1 cellular context compared by ENCODE assay signal in genomic region chr15:72117698-72118399, GRCh38.
A peak's percentile ranks its signal among the peaks of the same experiment; 100 is the strongest.
TF ChIP-seq lines count a peak whose summit lies in the region.

A gene with protein sequence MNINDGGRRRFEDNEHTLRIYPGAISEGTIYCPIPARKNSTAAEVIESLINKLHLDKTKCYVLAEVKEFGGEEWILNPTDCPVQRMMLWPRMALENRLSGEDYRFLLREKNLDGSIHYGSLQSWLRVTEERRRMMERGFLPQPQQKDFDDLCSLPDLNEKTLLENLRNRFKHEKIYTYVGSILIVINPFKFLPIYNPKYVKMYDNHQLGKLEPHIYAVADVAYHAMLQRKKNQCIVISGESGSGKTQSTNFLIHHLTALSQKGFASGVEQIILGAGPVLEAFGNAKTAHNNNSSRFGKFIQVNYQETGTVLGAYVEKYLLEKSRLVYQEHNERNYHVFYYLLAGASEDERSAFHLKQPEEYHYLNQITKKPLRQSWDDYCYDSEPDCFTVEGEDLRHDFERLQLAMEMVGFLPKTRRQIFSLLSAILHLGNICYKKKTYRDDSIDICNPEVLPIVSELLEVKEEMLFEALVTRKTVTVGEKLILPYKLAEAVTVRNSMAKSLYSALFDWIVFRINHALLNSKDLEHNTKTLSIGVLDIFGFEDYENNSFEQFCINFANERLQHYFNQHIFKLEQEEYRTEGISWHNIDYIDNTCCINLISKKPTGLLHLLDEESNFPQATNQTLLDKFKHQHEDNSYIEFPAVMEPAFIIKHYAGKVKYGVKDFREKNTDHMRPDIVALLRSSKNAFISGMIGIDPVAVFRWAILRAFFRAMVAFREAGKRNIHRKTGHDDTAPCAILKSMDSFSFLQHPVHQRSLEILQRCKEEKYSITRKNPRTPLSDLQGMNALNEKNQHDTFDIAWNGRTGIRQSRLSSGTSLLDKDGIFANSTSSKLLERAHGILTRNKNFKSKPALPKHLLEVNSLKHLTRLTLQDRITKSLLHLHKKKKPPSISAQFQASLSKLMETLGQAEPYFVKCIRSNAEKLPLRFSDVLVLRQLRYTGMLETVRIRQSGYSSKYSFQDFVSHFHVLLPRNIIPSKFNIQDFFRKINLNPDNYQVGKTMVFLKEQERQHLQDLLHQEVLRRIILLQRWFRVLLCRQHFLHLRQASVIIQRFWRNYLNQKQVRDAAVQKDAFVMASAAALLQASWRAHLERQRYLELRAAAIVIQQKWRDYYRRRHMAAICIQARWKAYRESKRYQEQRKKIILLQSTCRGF (N-terminal part only) (minus strand): TSS chr15:72118150. CDS start chr15:72046563, 71,587 bp downstream.

TF ChIP-seq in K562, 482 proteins besides CTCF, POLR2A, EP300 and RAD21 (continued from another document and continues in another):
- TF ChIP-seq, protein P1, sequence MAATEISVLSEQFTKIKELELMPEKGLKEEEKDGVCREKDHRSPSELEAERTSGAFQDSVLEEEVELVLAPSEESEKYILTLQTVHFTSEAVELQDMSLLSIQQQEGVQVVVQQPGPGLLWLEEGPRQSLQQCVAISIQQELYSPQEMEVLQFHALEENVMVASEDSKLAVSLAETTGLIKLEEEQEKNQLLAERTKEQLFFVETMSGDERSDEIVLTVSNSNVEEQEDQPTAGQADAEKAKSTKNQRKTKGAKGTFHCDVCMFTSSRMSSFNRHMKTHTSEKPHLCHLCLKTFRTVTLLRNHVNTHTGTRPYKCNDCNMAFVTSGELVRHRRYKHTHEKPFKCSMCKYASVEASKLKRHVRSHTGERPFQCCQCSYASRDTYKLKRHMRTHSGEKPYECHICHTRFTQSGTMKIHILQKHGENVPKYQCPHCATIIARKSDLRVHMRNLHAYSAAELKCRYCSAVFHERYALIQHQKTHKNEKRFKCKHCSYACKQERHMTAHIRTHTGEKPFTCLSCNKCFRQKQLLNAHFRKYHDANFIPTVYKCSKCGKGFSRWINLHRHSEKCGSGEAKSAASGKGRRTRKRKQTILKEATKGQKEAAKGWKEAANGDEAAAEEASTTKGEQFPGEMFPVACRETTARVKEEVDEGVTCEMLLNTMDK (IDR thresholded peaks at IDR 0.05; ENCODE audit: borderline replicate concordance, insufficient read depth, low read depth, low read length, poor library complexity, severe bottlenecking): no peak
- TF ChIP-seq MEIS2 (IDR thresholded peaks at IDR 0.05; ENCODE audit: partially characterized antibody) (peak; percentile 77), ETS1 (conservative IDR thresholded peaks at IDR 0.05; ENCODE audit: control insufficient read depth, low read depth, low read length) (peak; percentile 74; the same call in 1 of the 2 replicates), ZBTB7A (IDR thresholded peaks at IDR 0.05; ENCODE audit: borderline replicate concordance, control insufficient read depth, low read depth, low read length) (peak; percentile 51; the same call in 1 of the 2 replicates), ATF1 (CRISPR knock-in tag; IDR thresholded peaks at IDR 0.05) (no peak), ATF1 (tag; IDR thresholded peaks at IDR 0.05) (peak; percentile 67; the same call in 1 of the 2 replicates), ZNF699 (CRISPR knock-in tag; IDR thresholded peaks at IDR 0.05; ENCODE audit: insufficient replicate concordance) (no peak), ZNF232 (CRISPR knock-in tag; IDR thresholded peaks at IDR 0.05) (no peak), FOXP1 (CRISPR knock-in tag; IDR thresholded peaks at IDR 0.05) (peak; percentile 75; the same call in 1 of the 2 replicates), ZBTB1 (CRISPR knock-in tag; IDR thresholded peaks at IDR 0.05; ENCODE audit: borderline replicate concordance, low read depth) (peak; percentile 89), ZNF12 (CRISPR knock-in tag; IDR thresholded peaks at IDR 0.05) (no peak), HMGN3 (IDR thresholded peaks at IDR 0.05; ENCODE audit: borderline replicate concordance, extremely low read depth, insufficient read length, low read depth, low read length) (peak; percentile 84), ERF (CRISPR knock-in tag; IDR thresholded peaks at IDR 0.05) (peak; percentile 52; the same call in 1 of the 2 replicates), SRSF1 (IDR thresholded peaks at IDR 0.05; ENCODE audit: low read depth, low read length) (no peak), DDX20 (tag; IDR thresholded peaks at IDR 0.05; ENCODE audit: low read depth) (no peak), SAFB2 (IDR thresholded peaks at IDR 0.05; ENCODE audit: borderline replicate concordance, low read depth, low read length, severe bottlenecking) (no peak), SMAD4 (CRISPR knock-in tag; conservative IDR thresholded peaks at IDR 0.05) (peak; percentile 45), GABPA (tag; conservative IDR thresholded peaks at IDR 0.05; ENCODE audit: low read depth) (no peak), TAF1 (IDR thresholded peaks at IDR 0.05; ENCODE audit: control insufficient read depth, extremely low read depth, insufficient read depth, low read length, severe bottlenecking) (no peak), FIP1L1 (IDR thresholded peaks at IDR 0.05; ENCODE audit: low read depth, low read length, poor library complexity, severe bottlenecking) (peak; percentile 37), PRPF4 (IDR thresholded peaks at IDR 0.05; ENCODE audit: insufficient read depth, low read depth, low read length, poor library complexity, severe bottlenecking) (no peak), KLF13 (tag; IDR thresholded peaks at IDR 0.05; ENCODE audit: borderline replicate concordance, low read depth) (no peak; the same call in 1 of the 2 replicates), ZNF695 (CRISPR knock-in tag; IDR thresholded peaks at IDR 0.05) (no peak), ZNF561 (CRISPR knock-in tag; conservative IDR thresholded peaks at IDR 0.05) (no peak), CBX5 (IDR thresholded peaks at IDR 0.05; ENCODE audit: borderline replicate concordance, low read depth) (no peak), E2F1 (CRISPR knock-in tag; IDR thresholded peaks at IDR 0.05) (0 out of 2 replicates have a peak, but pooled peaks have one; percentile 51), SUPT5H (IDR thresholded peaks at IDR 0.05) (no peak; the same call in 1 of the 2 replicates), ZNF592 (IDR thresholded peaks at IDR 0.05) (no peak), ZNF780A (CRISPR knock-in tag; IDR thresholded peaks at IDR 0.05) (no peak), NR2C2 (CRISPR knock-in tag; IDR thresholded peaks at IDR 0.05) (no peak), NR2C2 (tag; IDR thresholded peaks at IDR 0.05) (peak; percentile 77), ZBTB17 (CRISPR knock-in tag; IDR thresholded peaks at IDR 0.05) (no peak), RB1 (IDR thresholded peaks at IDR 0.05; ENCODE audit: low read depth) (peak; percentile 64; the same call in 1 of the 2 replicates)
- TF ChIP-seq, protein P2, sequence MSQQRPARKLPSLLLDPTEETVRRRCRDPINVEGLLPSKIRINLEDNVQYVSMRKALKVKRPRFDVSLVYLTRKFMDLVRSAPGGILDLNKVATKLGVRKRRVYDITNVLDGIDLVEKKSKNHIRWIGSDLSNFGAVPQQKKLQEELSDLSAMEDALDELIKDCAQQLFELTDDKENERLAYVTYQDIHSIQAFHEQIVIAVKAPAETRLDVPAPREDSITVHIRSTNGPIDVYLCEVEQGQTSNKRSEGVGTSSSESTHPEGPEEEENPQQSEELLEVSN (IDR thresholded peaks at IDR 0.05; ENCODE audit: borderline replicate concordance in 1 of 2, extremely low read depth in 1 of 2, insufficient read depth in 1 of 2, insufficient read length in 1 of 2, low read depth in 1 of 2, low read length in 1 of 2, poor library complexity in 1 of 2, severe bottlenecking in 1 of 2): peak; percentile 36 to 66
- TF ChIP-seq, protein P3, sequence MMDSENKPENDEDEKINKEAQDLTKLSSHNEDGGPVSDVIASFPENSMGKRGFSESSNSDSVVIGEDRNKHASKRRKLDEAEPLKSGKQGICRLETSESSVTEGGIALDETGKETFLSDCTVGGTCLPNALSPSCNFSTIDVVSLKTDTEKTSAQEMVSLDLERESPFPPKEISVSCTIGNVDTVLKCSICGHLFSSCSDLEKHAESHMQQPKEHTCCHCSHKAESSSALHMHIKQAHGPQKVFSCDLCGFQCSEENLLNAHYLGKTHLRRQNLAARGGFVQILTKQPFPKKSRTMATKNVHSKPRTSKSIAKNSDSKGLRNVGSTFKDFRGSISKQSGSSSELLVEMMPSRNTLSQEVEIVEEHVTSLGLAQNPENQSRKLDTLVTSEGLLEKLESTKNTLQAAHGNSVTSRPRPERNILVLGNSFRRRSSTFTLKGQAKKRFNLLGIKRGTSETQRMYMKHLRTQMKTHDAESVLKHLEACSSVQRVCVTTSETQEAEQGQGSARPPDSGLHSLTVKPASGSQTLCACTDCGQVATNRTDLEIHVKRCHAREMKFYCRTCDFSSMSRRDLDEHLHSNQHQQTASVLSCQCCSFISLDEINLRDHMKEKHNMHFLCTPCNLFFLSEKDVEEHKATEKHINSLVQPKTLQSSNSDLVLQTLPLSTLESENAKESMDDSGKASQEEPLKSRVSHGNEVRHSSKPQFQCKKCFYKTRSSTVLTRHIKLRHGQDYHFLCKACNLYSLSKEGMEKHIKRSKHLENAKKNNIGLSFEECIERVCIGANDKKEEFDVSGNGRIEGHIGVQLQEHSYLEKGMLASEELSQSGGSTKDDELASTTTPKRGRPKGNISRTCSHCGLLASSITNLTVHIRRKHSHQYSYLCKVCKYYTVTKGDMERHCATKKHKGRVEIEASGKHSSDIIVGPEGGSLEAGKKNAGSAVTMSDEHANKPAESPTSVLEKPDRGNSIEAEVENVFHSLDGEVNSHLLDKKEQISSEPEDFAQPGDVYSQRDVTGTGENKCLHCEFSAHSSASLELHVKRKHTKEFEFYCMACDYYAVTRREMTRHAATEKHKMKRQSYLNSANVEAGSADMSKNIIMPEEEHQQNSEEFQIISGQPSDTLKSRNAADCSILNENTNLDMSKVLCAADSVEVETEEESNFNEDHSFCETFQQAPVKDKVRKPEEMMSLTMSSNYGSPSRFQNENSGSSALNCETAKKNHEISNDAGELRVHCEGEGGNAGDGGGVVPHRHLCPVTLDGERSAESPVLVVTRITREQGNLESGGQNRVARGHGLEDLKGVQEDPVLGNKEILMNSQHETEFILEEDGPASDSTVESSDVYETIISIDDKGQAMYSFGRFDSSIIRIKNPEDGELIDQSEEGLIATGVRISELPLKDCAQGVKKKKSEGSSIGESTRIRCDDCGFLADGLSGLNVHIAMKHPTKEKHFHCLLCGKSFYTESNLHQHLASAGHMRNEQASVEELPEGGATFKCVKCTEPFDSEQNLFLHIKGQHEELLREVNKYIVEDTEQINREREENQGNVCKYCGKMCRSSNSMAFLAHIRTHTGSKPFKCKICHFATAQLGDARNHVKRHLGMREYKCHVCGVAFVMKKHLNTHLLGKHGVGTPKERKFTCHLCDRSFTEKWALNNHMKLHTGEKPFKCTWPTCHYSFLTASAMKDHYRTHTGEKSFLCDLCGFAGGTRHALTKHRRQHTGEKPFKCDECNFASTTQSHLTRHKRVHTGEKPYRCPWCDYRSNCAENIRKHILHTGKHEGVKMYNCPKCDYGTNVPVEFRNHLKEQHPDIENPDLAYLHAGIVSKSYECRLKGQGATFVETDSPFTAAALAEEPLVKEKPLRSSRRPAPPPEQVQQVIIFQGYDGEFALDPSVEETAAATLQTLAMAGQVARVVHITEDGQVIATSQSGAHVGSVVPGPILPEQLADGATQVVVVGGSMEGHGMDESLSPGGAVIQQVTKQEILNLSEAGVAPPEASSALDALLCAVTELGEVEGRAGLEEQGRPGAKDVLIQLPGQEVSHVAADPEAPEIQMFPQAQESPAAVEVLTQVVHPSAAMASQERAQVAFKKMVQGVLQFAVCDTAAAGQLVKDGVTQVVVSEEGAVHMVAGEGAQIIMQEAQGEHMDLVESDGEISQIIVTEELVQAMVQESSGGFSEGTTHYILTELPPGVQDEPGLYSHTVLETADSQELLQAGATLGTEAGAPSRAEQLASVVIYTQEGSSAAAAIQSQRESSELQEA (IDR thresholded peaks at IDR 0.05; ENCODE audit: low read depth): no peak
- TF ChIP-seq, protein P4, sequence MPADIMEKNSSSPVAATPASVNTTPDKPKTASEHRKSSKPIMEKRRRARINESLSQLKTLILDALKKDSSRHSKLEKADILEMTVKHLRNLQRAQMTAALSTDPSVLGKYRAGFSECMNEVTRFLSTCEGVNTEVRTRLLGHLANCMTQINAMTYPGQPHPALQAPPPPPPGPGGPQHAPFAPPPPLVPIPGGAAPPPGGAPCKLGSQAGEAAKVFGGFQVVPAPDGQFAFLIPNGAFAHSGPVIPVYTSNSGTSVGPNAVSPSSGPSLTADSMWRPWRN (IDR thresholded peaks at IDR 0.05; ENCODE audit: low read depth): no peak
